In the genomic region with DNA sequence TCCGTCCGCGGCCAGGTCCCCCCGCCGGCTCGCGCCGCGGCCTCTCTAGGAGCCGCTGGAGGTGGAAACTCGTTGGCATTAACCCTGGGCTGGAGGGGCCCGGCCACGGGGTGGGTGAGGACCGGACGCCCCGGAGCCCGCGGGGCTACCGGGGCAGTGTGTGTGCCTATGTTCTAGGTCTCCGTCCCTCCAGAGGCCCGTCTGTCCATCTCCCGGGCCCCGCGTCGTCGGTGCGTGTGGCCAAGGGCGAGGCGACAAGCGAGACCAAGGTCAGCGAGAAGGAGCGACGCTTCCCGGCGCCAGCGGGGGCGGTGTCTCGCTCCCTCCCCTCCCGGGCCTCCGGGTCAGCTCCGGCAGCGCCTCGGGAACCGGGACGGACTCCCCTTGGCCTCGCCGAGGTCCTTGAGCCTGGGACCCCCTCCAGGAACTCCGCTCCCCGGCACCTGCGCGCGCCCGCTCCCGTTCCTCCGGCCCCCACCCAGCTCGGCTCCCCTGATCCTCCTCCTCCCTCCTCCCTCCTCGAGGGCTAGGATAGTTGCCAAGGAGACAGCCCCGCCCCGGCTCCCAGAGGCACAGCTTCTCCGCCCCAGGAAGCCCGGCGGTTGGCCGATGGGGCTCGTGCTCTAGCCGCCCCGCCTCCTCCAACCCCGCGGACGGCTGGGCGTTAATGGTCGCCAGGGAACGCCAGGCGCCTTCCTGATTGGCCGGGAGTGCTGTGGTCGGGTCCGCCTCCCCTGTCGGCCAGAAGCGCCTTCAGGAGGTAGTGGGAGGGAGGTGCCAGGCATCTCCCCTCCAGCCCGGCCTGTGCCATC, we compare ENCODE assay signal across 8 cellular contexts. TPM values are rescaled to one million over a fixed set of nuclear protein-coding genes. Genes with fewer than 3 reads are reported as not detected.
DNase-seq lines count a peak whose midpoint lies in the region; FAIRE-seq and TF ChIP-seq lines count a peak whose summit lies in the region.

No MANE protein-coding gene starts in this region.

- DNase-seq in H7 (peak; percentile 99), M059J (ENCODE audit: low read depth) (peak; percentile 98), fibroblast of the aortic adventitia (ENCODE audit: low read depth) (peak; percentile 96), nephron progenitor cell (peak; percentile 99)
- DNase-seq in activated effector memory CD4-positive, alpha-beta T cell treated with anti-CD3 and anti-CD28 coated beads, Interleukin-2, amount 50 U/mL, for 16 hours, result peak; percentile 97

- H3K27me3 Mint-ChIP-seq in nephron progenitor cell (ENCODE audit: low read depth, poor library complexity), result peaks cover 3% of the 10 kb centered on the region
- no peaks in the 10 kb centered on the region for H3K27me3 Mint-ChIP-seq in stimulated activated naive CD8-positive, alpha-beta T cell treated with anti-CD3 and anti-CD28 coated beads, Interleukin-15, Interleukin-2, amounts not matched to agents 100 ng/mL and 50 ng/mL, for 24 hours

- peak; percentile 34 for TF ChIP-seq CTCF in fibroblast of the aortic adventitia (IDR thresholded peaks at IDR 0.05; ENCODE audit: insufficient read depth, low read length)
- TF ChIP-seq CTCF in nephron progenitor cell (IDR thresholded peaks at IDR 0.05), result no peak

- H3K4me3 ChIP-seq in H7 (ENCODE audit: insufficient read depth, low read depth, low read length) (peak overlapping the region; percentile 88), fibroblast of the aortic adventitia (ENCODE audit: low read depth, low read length) (peak overlapping the region; percentile 84)

- TF ChIP-seq POLR2A in Raji (IDR thresholded peaks at IDR 0.05; ENCODE audit: insufficient read depth, low read depth, low read length), result peak; percentile 70

- peak overlapping the region; percentile 81 for H3K4me3 Mint-ChIP-seq in nephron progenitor cell
- peak overlapping the region; percentile 71 for H3K4me3 Mint-ChIP-seq in stimulated activated naive CD8-positive, alpha-beta T cell treated with anti-CD3 and anti-CD28 coated beads, Interleukin-15, Interleukin-2, amounts not matched to agents 100 ng/mL and 50 ng/mL, for 24 hours

- no peaks in the 10 kb centered on the region for H3K27me3 ChIP-seq in H7 (ENCODE audit: control insufficient read depth, insufficient read depth, low read length)

- peak overlapping the region; percentile 93 for H3K27ac Mint-ChIP-seq in nephron progenitor cell
- H3K27ac Mint-ChIP-seq in stimulated activated naive CD8-positive, alpha-beta T cell treated with anti-CD3 and anti-CD28 coated beads, Interleukin-15, Interleukin-2, amounts not matched to agents 100 ng/mL and 50 ng/mL, for 24 hours, result peak overlapping the region; percentile 62

- peaks cover 28% of the 10 kb centered on the region for H3K4me1 Mint-ChIP-seq in nephron progenitor cell
- H3K4me1 Mint-ChIP-seq in stimulated activated naive CD8-positive, alpha-beta T cell treated with anti-CD3 and anti-CD28 coated beads, Interleukin-15, Interleukin-2, amounts not matched to agents 100 ng/mL and 50 ng/mL, for 24 hours (ENCODE audit: low read depth), result peaks cover 32% of the 10 kb centered on the region

- H3K36me3 Mint-ChIP-seq in nephron progenitor cell (ENCODE audit: low read depth), result peaks cover 20% of the 10 kb centered on the region
- peaks cover 17% of the 10 kb centered on the region for H3K36me3 Mint-ChIP-seq in stimulated activated naive CD8-positive, alpha-beta T cell treated with anti-CD3 and anti-CD28 coated beads, Interleukin-15, Interleukin-2, amounts not matched to agents 100 ng/mL and 50 ng/mL, for 24 hours (ENCODE audit: low read depth)

- peak; percentile 99 for FAIRE-seq in G401.6 (lab: Jason Lieb, UNC)

- no peaks in the 10 kb centered on the region for H3K9me3 Mint-ChIP-seq in nephron progenitor cell
- no peaks in the 10 kb centered on the region for H3K9me3 Mint-ChIP-seq in stimulated activated naive CD8-positive, alpha-beta T cell treated with anti-CD3 and anti-CD28 coated beads, Interleukin-15, Interleukin-2, amounts not matched to agents 100 ng/mL and 50 ng/mL, for 24 hours

- peaks cover under 1% of the 10 kb centered on the region for H3K36me3 ChIP-seq in H7 (replicated peaks; ENCODE audit: control insufficient read depth, insufficient read depth, low read length)

RNA-seq across cellular contexts. Expression of a gene that starts 0.7 kb away (rescaled TPM):
- 55.2 and 55.3 TPM in 2 replicates for total RNA-seq in H7 (2014; rRNA removed; shearing (Covaris generic))
- total RNA-seq in M059J (2014; rRNA removed; shearing (Covaris generic)), result 30.8 and 49.9 TPM in 2 replicates
- total RNA-seq in fibroblast of the aortic adventitia (ENCODE audit: low replicate concordance), result 20.9 and 21.6 TPM in 2 replicates

RNA-seq across cellular contexts. Expression of a gene that starts 7.6 kb away (rescaled TPM):
- 14.5 and 16.2 TPM in 2 replicates for total RNA-seq in H7 (2014; rRNA removed; shearing (Covaris generic))
- 3.1 and 7.5 TPM in 2 replicates for total RNA-seq in M059J (2014; rRNA removed; shearing (Covaris generic))
- total RNA-seq in fibroblast of the aortic adventitia (ENCODE audit: low replicate concordance), result 14.0 and 16.0 TPM in 2 replicates

RNA-seq across cellular contexts. Expression of a gene that starts 31.1 kb away (rescaled TPM):
- total RNA-seq in H7 (2014; rRNA removed; shearing (Covaris generic)), result 10.2 and 13.8 TPM in 2 replicates
- total RNA-seq in M059J (2014; rRNA removed; shearing (Covaris generic)), result 3.8 and 9.4 TPM in 2 replicates
- total RNA-seq in fibroblast of the aortic adventitia (ENCODE audit: low replicate concordance), result 5.3 and 11.2 TPM in 2 replicates

RNA-seq across cellular contexts. Expression of a gene that starts 44.5 kb away (rescaled TPM):
- total RNA-seq in H7 (2014; rRNA removed; shearing (Covaris generic)), result 3.0 and 8.5 TPM in 2 replicates
- 7.6 and 10.5 TPM in 2 replicates for total RNA-seq in M059J (2014; rRNA removed; shearing (Covaris generic))
- 6.7 and 57.4 TPM in 2 replicates for total RNA-seq in fibroblast of the aortic adventitia (ENCODE audit: low replicate concordance)

RNA-seq across cellular contexts. Expression of a gene that starts 54.5 kb away (rescaled TPM):
- 0.03 and 0.11 TPM in 2 replicates for total RNA-seq in H7 (2014; rRNA removed; shearing (Covaris generic))
- total RNA-seq in M059J (2014; rRNA removed; shearing (Covaris generic)), result not detected in 2 replicates
- not detected in 2 replicates for total RNA-seq in fibroblast of the aortic adventitia (ENCODE audit: low replicate concordance)

Comparison
In these comparisons a context has a peak if more than half of its experiments do, and no peak if none do; other contexts are left out.
1. Peak in every context shown above with its lines: DNase-seq and H3K4me3 ChIP-seq.